In genomic region chr2:39718483-39718882, GRCh38 we compare ENCODE assay signal across 20 cellular contexts. TPM values are rescaled to one million over a fixed set of nuclear protein-coding genes. Genes with fewer than 3 reads are reported as not detected.
DNase-seq lines count a peak whose midpoint lies in the region; ATAC-seq, FAIRE-seq and TF ChIP-seq lines count a peak whose summit lies in the region.
"Had no signal": no experiment of that assay in that cellular context is flagged by ENCODE, and none has a peak within 500 bp of the region (broad histone marks: within the 10 kb centered on the region; RNA-seq: fewer than 3 reads in every experiment).

No MANE protein-coding gene starts in this region.

- TF ChIP-seq CTCF in chondrocyte (IDR thresholded peaks at IDR 0.05): no peak
- TF ChIP-seq CTCF in osteoblast (IDR thresholded peaks at IDR 0.05; ENCODE audit: extremely low read depth, low read depth, low read length): no peak

- CTCF ChIA-PET in activated naive CD4-positive, alpha-beta T cell treated with anti-CD3 and anti-CD28 coated beads, Interleukin-2, amount 10 ng/mL, durations not matched to agents 7 days and 5 days (lab: Charles Lee): interaction anchor here (1.2 kb wide), 1 partner anchor 11 kb away, joined by 3 read pairs; no protein-coding TSS in a partner anchor

- FAIRE-seq in TTC549 (lab: Jason Lieb, UNC): peak; percentile 86
- FAIRE-seq: GM12878, GM19239 had no signal

- peak overlapping the region; percentile 68 for H3K4me2 ChIP-seq in osteoblast (ENCODE audit: insufficient read depth, low read length)
- H3K4me2 ChIP-seq: PC-9 had no signal

- DNase-seq in AG08396 (ENCODE audit: low spot score) (peak; percentile 21), chondrocyte (ENCODE audit: low spot score) (no peak), osteoblast (ENCODE audit: insufficient read length, low spot score, missing footprints) (peak; percentile 71), NCI-H187 treated with DMSO at 0.1 percent for 48 hours (lab: John Stamatoyannopoulos, UW) (no peak), NCI-H524 treated with DMSO at 0.1 percent for 48 hours (lab: John Stamatoyannopoulos, UW) (no peak)
- no peak for DNase-seq in activated naive CD4-positive, alpha-beta T cell treated with anti-CD3 and anti-CD28 coated beads, Interleukin-2, amount 10 ng/mL, durations not matched to agents 7 days and 5 days
- DNase-seq: DMS153, HCEC 1CT, IMR-90, NCI-H1436 treated with DMSO at 0.1 percent for 48 hours, NCI-H2107, NCI-H226, PC-9 had no signal

- peaks cover 2% of the 10 kb centered on the region for H3K36me3 Mint-ChIP-seq in chondrocyte (ENCODE audit: low read depth)
- no peaks in the 10 kb centered on the region for H3K36me3 Mint-ChIP-seq in activated naive CD4-positive, alpha-beta T cell treated with anti-CD3 and anti-CD28 coated beads, Interleukin-2, amount 10 ng/mL, durations not matched to agents 7 days and 5 days

- no peaks in the 10 kb centered on the region for H3K9me3 Mint-ChIP-seq in chondrocyte (ENCODE audit: low read depth)
- H3K9me3 Mint-ChIP-seq in activated naive CD4-positive, alpha-beta T cell treated with anti-CD3 and anti-CD28 coated beads, Interleukin-2, amount 10 ng/mL, durations not matched to agents 7 days and 5 days: no peaks in the 10 kb centered on the region

- peak overlapping the region; percentile 37 for H3K27ac ChIP-seq in osteoblast (ENCODE audit: low read depth, low read length)
- H3K27ac ChIP-seq: C4-2B, PC-9, SK-N-MC had no signal

- peaks cover 48% of the 10 kb centered on the region for H3K4me1 Mint-ChIP-seq in chondrocyte (ENCODE audit: low read depth)
- no peaks in the 10 kb centered on the region for H3K4me1 Mint-ChIP-seq in activated naive CD4-positive, alpha-beta T cell treated with anti-CD3 and anti-CD28 coated beads, Interleukin-2, amount 10 ng/mL, durations not matched to agents 7 days and 5 days

- H3K79me2 ChIP-seq in osteoblast (ENCODE audit: insufficient read depth, low read length): no peaks in the 10 kb centered on the region

- H3K27ac Mint-ChIP-seq in chondrocyte (ENCODE audit: unreplicated experiment): peak overlapping the region; percentile 60
- H3K27ac Mint-ChIP-seq in activated naive CD4-positive, alpha-beta T cell treated with anti-CD3 and anti-CD28 coated beads, Interleukin-2, amount 10 ng/mL, durations not matched to agents 7 days and 5 days: no peak overlapping the region

- no peak overlapping the region for H3K4me3 Mint-ChIP-seq in chondrocyte (ENCODE audit: unreplicated experiment)
- no peak overlapping the region for H3K4me3 Mint-ChIP-seq in activated naive CD4-positive, alpha-beta T cell treated with anti-CD3 and anti-CD28 coated beads, Interleukin-2, amount 10 ng/mL, durations not matched to agents 7 days and 5 days

- H3K4me3 ChIP-seq in osteoblast (ENCODE audit: insufficient read depth, low read length): no peak overlapping the region
- H3K4me3 ChIP-seq: GM12878, PC-9, SK-N-MC had no signal

- no peaks in the 10 kb centered on the region for H3K9me3 ChIP-seq in osteoblast (ENCODE audit: low read depth, low read length)

- ATAC-seq in GM21423 (IDR thresholded peaks at IDR 0.05; ENCODE audit: unreplicated experiment): no peak
- ATAC-seq: GM12878 had no signal

- peak overlapping the region; percentile 53 for H2AFZ ChIP-seq in osteoblast (ENCODE audit: low read length)
- H2AFZ ChIP-seq: PC-9 had no signal

- H3K4me1 ChIP-seq in osteoblast (ENCODE audit: insufficient read depth, low read length): peaks cover 6% of the 10 kb centered on the region

- H3K27me3 Mint-ChIP-seq in chondrocyte (ENCODE audit: low read depth): no peaks in the 10 kb centered on the region
- H3K27me3 Mint-ChIP-seq in activated naive CD4-positive, alpha-beta T cell treated with anti-CD3 and anti-CD28 coated beads, Interleukin-2, amount 10 ng/mL, durations not matched to agents 7 days and 5 days: peaks cover 25% of the 10 kb centered on the region

- H3K36me3 ChIP-seq in osteoblast (ENCODE audit: insufficient read depth, low read length): no peaks in the 10 kb centered on the region

- no peaks in the 10 kb centered on the region for H3K27me3 ChIP-seq in osteoblast (ENCODE audit: insufficient read depth, low read length)

- H4K20me1 ChIP-seq in osteoblast (ENCODE audit: insufficient read depth, low read length): no peaks in the 10 kb centered on the region

RNA-seq across cellular contexts. Expression of gene TMEM178A, which starts 52.8 kb away (rescaled TPM):
- total RNA-seq in chondrocyte (1.3 to 2.6 TPM (median 1.4 TPM) in 3 replicates), osteoblast (0.29 and 0.72 TPM in 2 replicates)
- total RNA-seq: A172, GM12878 had no signal

Comparison
In these comparisons a context has a peak if more than half of its experiments do, and no peak if none do; other contexts are left out.
1. DNase-seq: peak in AG08396 (single experiment) and osteoblast (single experiment); none in chondrocyte (single experiment), NCI-H187 treated with DMSO at 0.1 percent for 48 hours (single experiment), NCI-H524 treated with DMSO at 0.1 percent for 48 hours (single experiment) and activated naive CD4-positive, alpha-beta T cell treated with anti-CD3 and anti-CD28 coated beads, Interleukin-2, amount 10 ng/mL, durations not matched to agents 7 days and 5 days (single experiment).